In genomic region chr1:18132022-18132706, GRCh38 we compare ENCODE assay signal across 2 cellular contexts.
TF ChIP-seq lines count a peak whose summit lies in the region.

No MANE protein-coding gene starts in this region.

TF ChIP-seq in HEK293, 187 proteins besides CTCF, POLR2A, EP300 and RAD21 (continues in another document):
- TF ChIP-seq ZNF521 (tag by site-specific recombination; IDR thresholded peaks at IDR 0.05), result no peak
- TF ChIP-seq ZNF701 (tag by site-specific recombination; IDR thresholded peaks at IDR 0.05), result no peak
- no peak for TF ChIP-seq ZNF596 (tag by site-specific recombination; IDR thresholded peaks at IDR 0.05)
- TF ChIP-seq GLIS2 (tag by site-specific recombination; IDR thresholded peaks at IDR 0.05), result no peak
- no peak for TF ChIP-seq FEZF1 (tag by site-specific recombination; IDR thresholded peaks at IDR 0.05)
- TF ChIP-seq PRDM1 (tag by site-specific recombination; IDR thresholded peaks at IDR 0.05), result no peak
- no peak for TF ChIP-seq PRDM2 (tag by site-specific recombination; IDR thresholded peaks at IDR 0.05; ENCODE audit: borderline replicate concordance)
- TF ChIP-seq BCL11A (tag by site-specific recombination; IDR thresholded peaks at IDR 0.05; ENCODE audit: low read depth), result peak; percentile 89; the same call in 1 of the 2 replicates
- TF ChIP-seq BCL11B (tag by site-specific recombination; IDR thresholded peaks at IDR 0.05; ENCODE audit: low read depth), result peak; percentile 90
- no peak for TF ChIP-seq ZSCAN5A (tag by site-specific recombination; IDR thresholded peaks at IDR 0.05)
- no peak for TF ChIP-seq ZNF510 (tag by site-specific recombination; IDR thresholded peaks at IDR 0.05; ENCODE audit: insufficient replicate concordance)
- TF ChIP-seq PBX3 (CRISPR knock-in tag; IDR thresholded peaks at IDR 0.05), result no peak
- TF ChIP-seq ZNF707 (tag by site-specific recombination; IDR thresholded peaks at IDR 0.05), result no peak
- no peak for TF ChIP-seq TSHZ1 (tag by site-specific recombination; IDR thresholded peaks at IDR 0.05; ENCODE audit: borderline replicate concordance)
- TF ChIP-seq ZNF514 (tag by site-specific recombination; IDR thresholded peaks at IDR 0.05), result no peak
- TF ChIP-seq ZNF366 (tag by site-specific recombination; conservative IDR thresholded peaks at IDR 0.05), result peak; percentile 62

TF ChIP-seq in K562, 482 proteins besides CTCF, POLR2A, EP300 and RAD21 (continued from another document and continues in another):
- TF ChIP-seq NR2C1 (IDR thresholded peaks at IDR 0.05) (peak; percentile 96), NR2C1 (tag; IDR thresholded peaks at IDR 0.05) (peak; percentile 98), RBBP5 (IDR thresholded peaks at IDR 0.05; ENCODE audit: borderline replicate concordance, insufficient read depth, low read length, poor library complexity, severe bottlenecking) (no peak), ATF2 (CRISPR knock-in tag; IDR thresholded peaks at IDR 0.05) (no peak), NFIC (IDR thresholded peaks at IDR 0.05) (no peak), ZC3H11A (IDR thresholded peaks at IDR 0.05; ENCODE audit: low read depth, low read length) (no peak), CBFA2T2 (conservative IDR thresholded peaks at IDR 0.05) (no peak), ZNF778 (CRISPR knock-in tag; IDR thresholded peaks at IDR 0.05) (no peak), POLR2B (IDR thresholded peaks at IDR 0.05; ENCODE audit: low read depth, partially characterized antibody) (no peak), SAFB (IDR thresholded peaks at IDR 0.05; ENCODE audit: borderline replicate concordance, low read depth, low read length) (no peak), FOS (IDR thresholded peaks at IDR 0.05; ENCODE audit: extremely low read depth, insufficient read length) (no peak), XRCC3 (IDR thresholded peaks at IDR 0.05) (no peak), ATF1 (CRISPR knock-in tag; IDR thresholded peaks at IDR 0.05) (no peak), ATF1 (tag; IDR thresholded peaks at IDR 0.05) (0 out of 2 replicates have a peak, but pooled peaks have one; percentile 25), RREB1 (CRISPR knock-in tag; IDR thresholded peaks at IDR 0.05) (no peak), CHD2 (IDR thresholded peaks at IDR 0.05; ENCODE audit: low read depth, low read length) (no peak), CBFA2T3 (IDR thresholded peaks at IDR 0.05) (no peak), ESRRA (IDR thresholded peaks at IDR 0.05; ENCODE audit: borderline replicate concordance, low read depth) (peak; percentile 79), SFPQ (IDR thresholded peaks at IDR 0.05; ENCODE audit: low read depth, low read length) (no peak), NR2C2 (CRISPR knock-in tag; IDR thresholded peaks at IDR 0.05) (peak; percentile 96), NR2C2 (tag; IDR thresholded peaks at IDR 0.05) (peak; percentile 96), USF2 (CRISPR knock-in tag; IDR thresholded peaks at IDR 0.05) (no peak), ZNF76 (CRISPR knock-in tag; IDR thresholded peaks at IDR 0.05; ENCODE audit: borderline replicate concordance) (no peak), KAT2B (IDR thresholded peaks at IDR 0.05; ENCODE audit: low read depth, low read length) (no peak), MTA2 (IDR thresholded peaks at IDR 0.05; ENCODE audit: low read depth) (peak; percentile 19; the same call in 1 of the 2 replicates), ZNF609 (CRISPR knock-in tag; IDR thresholded peaks at IDR 0.05; ENCODE audit: borderline replicate concordance) (no peak), KDM1A (IDR thresholded peaks at IDR 0.05) (0 out of 4 replicates have a peak, but pooled peaks of 1 of the 2 experiments have one; percentile 12), TEAD1 (CRISPR knock-in tag; IDR thresholded peaks at IDR 0.05) (no peak), CEBPG (CRISPR knock-in tag; IDR thresholded peaks at IDR 0.05) (no peak), CEBPG (tag; conservative IDR thresholded peaks at IDR 0.05 in 1 of 2, IDR thresholded peaks at IDR 0.05 in 1 of 2) (no peak), ZNF239 (CRISPR knock-in tag; IDR thresholded peaks at IDR 0.05) (no peak), BACH1 (tag; IDR thresholded peaks at IDR 0.05) (no peak), CREB3 (tag; conservative IDR thresholded peaks at IDR 0.05; ENCODE audit: low read depth) (no peak), ZNF133 (CRISPR knock-in tag; IDR thresholded peaks at IDR 0.05) (no peak), ZNF511 (CRISPR knock-in tag; IDR thresholded peaks at IDR 0.05) (no peak), HBP1 (CRISPR knock-in tag; IDR thresholded peaks at IDR 0.05) (no peak), BCL6 (CRISPR knock-in tag; IDR thresholded peaks at IDR 0.05) (no peak), ZNF57 (CRISPR knock-in tag; IDR thresholded peaks at IDR 0.05) (no peak)
